Comparison of ENCODE assay signal across 8 cellular contexts in the genomic region with DNA sequence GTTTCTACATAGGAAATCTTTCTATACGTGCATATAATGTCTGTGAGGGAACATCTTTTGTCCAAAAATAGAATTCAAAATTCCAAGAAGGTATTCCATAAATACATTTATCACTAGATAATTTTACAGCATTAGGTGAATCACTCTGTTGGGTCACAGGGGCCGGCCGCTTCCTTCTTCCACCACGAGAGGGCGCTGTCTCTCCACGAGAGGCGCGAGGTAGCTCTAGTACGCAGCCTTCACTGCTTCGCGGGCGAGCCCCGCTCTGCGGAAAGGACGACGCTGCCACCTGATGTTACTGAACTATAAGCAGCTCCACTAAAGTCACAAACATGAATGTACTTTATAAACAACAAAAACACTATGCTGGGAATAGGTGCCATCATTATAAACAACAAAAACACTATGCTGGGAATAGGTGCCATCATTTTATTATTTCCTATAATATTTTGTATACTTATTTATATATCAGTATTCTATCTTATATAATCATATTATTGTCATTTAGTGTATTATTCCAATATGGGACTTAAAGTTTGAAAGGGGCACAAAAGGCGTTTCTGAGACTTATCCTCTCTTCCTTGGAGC.
DNase-seq lines count a peak whose midpoint lies in the region; ATAC-seq, FAIRE-seq and TF ChIP-seq lines count a peak whose summit lies in the region.

No MANE protein-coding gene starts in this region.

- no peaks in the 10 kb centered on the region for H3K36me3 Mint-ChIP-seq in activated CD4-positive, alpha-beta T cell treated with anti-CD3 and anti-CD28 coated beads for 36 hours (ENCODE audit: low read depth)
- peaks cover 8% of the 10 kb centered on the region for H3K36me3 Mint-ChIP-seq in central memory CD8-positive, alpha-beta T cell (ENCODE audit: insufficient read depth)

- H3K9me3 Mint-ChIP-seq in activated CD4-positive, alpha-beta T cell treated with anti-CD3 and anti-CD28 coated beads for 36 hours (ENCODE audit: low read depth) = no peaks in the 10 kb centered on the region
- H3K9me3 Mint-ChIP-seq in central memory CD8-positive, alpha-beta T cell = no peaks in the 10 kb centered on the region

- POLR2A ChIA-PET in activated CD4-positive, alpha-beta T cell treated with anti-CD3 and anti-CD28 coated beads for 36 hours (lab: Charles Lee) = no interaction called here

- H3K27ac Mint-ChIP-seq in activated CD4-positive, alpha-beta T cell treated with anti-CD3 and anti-CD28 coated beads for 36 hours = no peak overlapping the region
- no peak overlapping the region for H3K27ac Mint-ChIP-seq in central memory CD8-positive, alpha-beta T cell (ENCODE audit: low read depth)

- H3K4me3 Mint-ChIP-seq in activated CD4-positive, alpha-beta T cell treated with anti-CD3 and anti-CD28 coated beads for 36 hours = no peak overlapping the region
- no peak overlapping the region for H3K4me3 Mint-ChIP-seq in central memory CD8-positive, alpha-beta T cell

- FAIRE-seq in GM12892 (lab: Jason Lieb, UNC) = peak; percentile 50

- CTCF ChIA-PET in activated CD4-positive, alpha-beta T cell treated with anti-CD3 and anti-CD28 coated beads for 36 hours (lab: Charles Lee) = interaction anchor here (0.6 to 3.2 kb wide), 25 partner anchors 8 to 822 kb away, joined by 3 to 20 read pairs (median 3); no protein-coding TSS in a partner anchor

- ATAC-seq in HG03280 (IDR thresholded peaks at IDR 0.05; ENCODE audit: unreplicated experiment) (peak; percentile 82), HG02970 (IDR thresholded peaks at IDR 0.05; ENCODE audit: low FRiP score, unreplicated experiment) (no peak)
- ATAC-seq in activated CD4-positive, alpha-beta T cell treated with anti-CD3 and anti-CD28 coated beads for 36 hours = peak; percentile 97
- ATAC-seq in central memory CD8-positive, alpha-beta T cell (replicated peaks; ENCODE audit: extremely low read depth, poor library complexity, severe bottlenecking) = peak; percentile 91

- TF ChIP-seq POLR2A in GM12892 (IDR thresholded peaks at IDR 0.05; ENCODE audit: low read depth, low read length) = no peak

- H3K4me1 Mint-ChIP-seq in activated CD4-positive, alpha-beta T cell treated with anti-CD3 and anti-CD28 coated beads for 36 hours = peaks cover 2% of the 10 kb centered on the region
- no peaks in the 10 kb centered on the region for H3K4me1 Mint-ChIP-seq in central memory CD8-positive, alpha-beta T cell

- DNase-seq in GM12892 (ENCODE audit: insufficient read length) (peak; percentile 52), NCI-H510A (lab: John Stamatoyannopoulos, UW) (peak; percentile 46), left kidney (ENCODE audit: low read depth, low spot score) (peak; percentile 88)
- DNase-seq in activated CD4-positive, alpha-beta T cell treated with anti-CD3 and anti-CD28 coated beads for 36 hours = peak; percentile 92
- peak; percentile 64 to 67 for DNase-seq in central memory CD8-positive, alpha-beta T cell (ENCODE audit: low spot score in 2 of 2)
- peak; percentile 89 to 92 for DNase-seq in stimulated activated CD4-positive, alpha-beta T cell treated with anti-CD3 and anti-CD28 coated beads, Interleukin-2, amount 100 ng/mL, for 48 hours

- no peaks in the 10 kb centered on the region for H3K27me3 Mint-ChIP-seq in activated CD4-positive, alpha-beta T cell treated with anti-CD3 and anti-CD28 coated beads for 36 hours
- peaks cover 13% of the 10 kb centered on the region for H3K27me3 Mint-ChIP-seq in central memory CD8-positive, alpha-beta T cell

- intact Hi-C loops in activated CD4-positive, alpha-beta T cell treated with anti-CD3 and anti-CD28 coated beads for 36 hours (cut with DNase I, micrococcal nuclease) = loop anchor here (1.0 to 10.0 kb wide), 7 partner anchors 256 to 823 kb away; no protein-coding TSS in a partner anchor
